12 cellular contexts compared by ENCODE assay signal in genomic region chr13:111664696-111665095, GRCh38.
DNase-seq lines count a peak whose midpoint lies in the region; ATAC-seq and TF ChIP-seq lines count a peak whose summit lies in the region.
"Had no signal": no experiment of that assay in that cellular context is flagged by ENCODE, and none has a peak within 500 bp of the region (broad histone marks: within the 10 kb centered on the region; RNA-seq: fewer than 3 reads in every experiment).

No MANE protein-coding gene starts in this region.

- intact Hi-C loops in left cardiac atrium (cut with DNase I), result no loop called here
- intact Hi-C loops in tibial artery (cut with DNase I; ENCODE audit: low total_unique reads), result no loop called here
- intact Hi-C loops in body of pancreas (cut with DNase I), result no loop called here

- no peak overlapping the region for H3K27ac ChIP-seq in right atrium auricular region
- H3K27ac ChIP-seq in lung (ENCODE audit: low read depth in 1 of 2, low read length in 1 of 2), result no peak overlapping the region
- H3K27ac ChIP-seq in tibial artery, result no peak overlapping the region
- H3K27ac ChIP-seq in body of pancreas, result no peak overlapping the region
- H3K27ac ChIP-seq: C4-2B had no signal

- ATAC-seq in left cardiac atrium, result no peak
- no peak for ATAC-seq in lung (ENCODE audit: insufficient read depth, low FRiP score)
- ATAC-seq in body of pancreas, result no peak

- H3K4me3 ChIP-seq in right atrium auricular region, result no peak overlapping the region
- no peak overlapping the region for H3K4me3 ChIP-seq in lung
- no peak overlapping the region for H3K4me3 ChIP-seq in tibial artery
- no peak overlapping the region for H3K4me3 ChIP-seq in body of pancreas

- TF ChIP-seq POLR2A in body of pancreas (IDR thresholded peaks at IDR 0.05), result no peak

- DNase-seq in right atrium auricular region (ENCODE audit: low spot score) (peak; percentile 50), left cardiac atrium (no peak), lung (ENCODE audit: low spot score) (peak; percentile 17), AG08395 (ENCODE audit: low spot score) (no peak), tibial artery (no peak), body of pancreas (no peak)
- DNase-seq in stimulated activated CD8-positive, alpha-beta memory T cell treated with anti-CD3 and anti-CD28 coated beads, Interleukin-4, amount 100 ng/mL, for 48 hours, result peak; percentile 4
- DNase-seq: BE2C; CD4-positive, alpha-beta memory T cell; DND-41; GDM1 had no signal

- H3K4me1 ChIP-seq in right atrium auricular region (no peaks in the 10 kb centered on the region), lung (ENCODE audit: control insufficient read depth in 2 of 2, insufficient read depth in 2 of 2, low read length in 2 of 2) (no peaks in the 10 kb centered on the region), tibial artery (no peaks in the 10 kb centered on the region), body of pancreas (no peaks in the 10 kb centered on the region)
- H3K4me1 ChIP-seq: BE2C had no signal

- no peaks in the 10 kb centered on the region for H3K36me3 ChIP-seq in right atrium auricular region
- H3K36me3 ChIP-seq in lung (ENCODE audit: control insufficient read depth in 2 of 2, insufficient read depth in 2 of 2, low read length in 2 of 2), result no peaks in the 10 kb centered on the region
- no peaks in the 10 kb centered on the region for H3K36me3 ChIP-seq in tibial artery
- H3K36me3 ChIP-seq in body of pancreas (replicated peaks in 1 of 2; ENCODE audit: insufficient read depth in 1 of 2, low read depth in 2 of 2), result no peaks in the 10 kb centered on the region
- H3K36me3 ChIP-seq: BE2C had no signal

- H3K9me3 ChIP-seq in right atrium auricular region, result no peaks in the 10 kb centered on the region
- H3K9me3 ChIP-seq in lung (ENCODE audit: control insufficient read depth in 2 of 2, insufficient read depth in 1 of 2, low read length in 1 of 2), result peaks cover 0 to 4% of the 10 kb centered on the region in 2 donors
- no peaks in the 10 kb centered on the region for H3K9me3 ChIP-seq in tibial artery
- H3K9me3 ChIP-seq in body of pancreas, result no peaks in the 10 kb centered on the region
- H3K9me3 ChIP-seq: BE2C had no signal

- WGBS in lung, 2 donors, result 86 to 94% methylated on average over 4 of the region's 4 CpGs
- 78 to 83% methylated on average over 4 of the region's 4 CpGs for WGBS in body of pancreas, 2 donors

- TF ChIP-seq CTCF in right atrium auricular region (IDR thresholded peaks at IDR 0.05), result no peak
- no peak for TF ChIP-seq CTCF in lung (IDR thresholded peaks at IDR 0.05; ENCODE audit: control extremely low read depth, extremely low read depth)
- no peak for TF ChIP-seq CTCF in tibial artery (IDR thresholded peaks at IDR 0.05)
- no peak for TF ChIP-seq CTCF in body of pancreas (IDR thresholded peaks at IDR 0.05)

- H3K27me3 ChIP-seq in right atrium auricular region (no peaks in the 10 kb centered on the region), lung (ENCODE audit: control insufficient read depth, insufficient read depth) (no peaks in the 10 kb centered on the region), tibial artery (peaks cover 0 to 24% of the 10 kb centered on the region in 2 donors), body of pancreas (no peaks in the 10 kb centered on the region)

Comparison
In these comparisons a context has a peak if more than half of its experiments do, and no peak if none do; other contexts are left out.
1. DNase-seq: peak in right atrium auricular region (single experiment), lung (single experiment) and stimulated activated CD8-positive, alpha-beta memory T cell treated with anti-CD3 and anti-CD28 coated beads, Interleukin-4, amount 100 ng/mL, for 48 hours (single experiment); none in left cardiac atrium (single experiment), AG08395 (single experiment), tibial artery (0 of 2) and body of pancreas (0 of 4).